ENCODE assay signal across 20 cellular contexts in the genomic region with DNA sequence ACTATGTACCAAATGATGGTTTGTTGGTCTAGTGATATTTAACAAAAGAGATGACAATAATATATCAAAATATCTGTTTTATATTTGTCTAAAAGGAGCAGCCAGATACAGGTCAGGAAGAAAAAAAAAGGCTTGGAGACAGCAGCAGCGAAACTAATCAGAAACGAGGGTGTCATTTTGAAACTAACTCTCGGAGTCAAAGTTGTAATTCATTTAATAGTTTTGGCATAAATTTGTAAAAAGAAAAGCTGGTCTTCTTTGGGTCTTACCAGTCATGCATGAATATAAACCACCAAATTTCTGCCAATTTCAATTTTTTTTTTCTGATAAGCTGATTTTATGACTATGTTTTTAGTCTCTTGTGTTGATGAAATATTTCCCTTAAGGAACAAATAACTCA. TPM values are rescaled to one million over a fixed set of nuclear protein-coding genes. Genes with fewer than 3 reads are reported as not detected.
DNase-seq lines count a peak whose midpoint lies in the region; ATAC-seq, FAIRE-seq and TF ChIP-seq lines count a peak whose summit lies in the region.
"Had no signal": no experiment of that assay in that cellular context is flagged by ENCODE, and none has a peak within 500 bp of the region (broad histone marks: within the 10 kb centered on the region; RNA-seq: fewer than 3 reads in every experiment).

No MANE protein-coding gene starts in this region.

- peak overlapping the region; percentile 73 for H3K27ac Mint-ChIP-seq in activated naive CD8-positive, alpha-beta T cell treated with anti-CD3 and anti-CD28 coated beads, Interleukin-2, amount 50 U/mL, for 24 hours
- H3K27ac Mint-ChIP-seq: CD14-positive monocyte, HFFc6 had no signal

- FAIRE-seq in GM12891 (lab: Jason Lieb, UNC): no peak
- FAIRE-seq: HTR-8/SVneo, TTC549 had no signal

- no peak overlapping the region for H3K4me3 Mint-ChIP-seq in activated T-cell treated with anti-CD3 and anti-CD28 coated beads, Interleukin-2, amount 50 U/mL, for 4 hours
- H3K4me3 Mint-ChIP-seq in activated naive CD8-positive, alpha-beta T cell treated with anti-CD3 and anti-CD28 coated beads, Interleukin-2, amount 50 U/mL, for 24 hours: no peak overlapping the region
- H3K4me3 Mint-ChIP-seq: CD14-positive monocyte, HFFc6 had no signal

- peaks cover 55% of the 10 kb centered on the region for H3K4me1 Mint-ChIP-seq in activated T-cell treated with anti-CD3 and anti-CD28 coated beads, Interleukin-2, amount 50 U/mL, for 4 hours (ENCODE audit: low read depth)
- peaks cover 60% of the 10 kb centered on the region for H3K4me1 Mint-ChIP-seq in activated naive CD8-positive, alpha-beta T cell treated with anti-CD3 and anti-CD28 coated beads, Interleukin-2, amount 50 U/mL, for 24 hours

- H3K9me3 Mint-ChIP-seq in activated T-cell treated with anti-CD3 and anti-CD28 coated beads, Interleukin-2, amount 50 U/mL, for 4 hours: no peaks in the 10 kb centered on the region
- no peaks in the 10 kb centered on the region for H3K9me3 Mint-ChIP-seq in activated naive CD8-positive, alpha-beta T cell treated with anti-CD3 and anti-CD28 coated beads, Interleukin-2, amount 50 U/mL, for 24 hours
- H3K9me3 Mint-ChIP-seq: CD14-positive monocyte, HFFc6 had no signal

- peaks cover 28% of the 10 kb centered on the region for H3K36me3 Mint-ChIP-seq in activated T-cell treated with anti-CD3 and anti-CD28 coated beads, Interleukin-2, amount 50 U/mL, for 4 hours (ENCODE audit: insufficient read depth)
- H3K36me3 Mint-ChIP-seq in activated naive CD8-positive, alpha-beta T cell treated with anti-CD3 and anti-CD28 coated beads, Interleukin-2, amount 50 U/mL, for 24 hours (ENCODE audit: low read depth): peaks cover 44% of the 10 kb centered on the region

- no peak for TF ChIP-seq POLR2A in GM12891 (IDR thresholded peaks at IDR 0.05; ENCODE audit: low read depth, low read length)

- DNase-seq in activated T-cell treated with anti-CD3 and anti-CD28 coated beads, Interleukin-2, amount 50 U/mL, for 4 hours: no peak
- no peak for DNase-seq in activated T-cell treated with anti-CD3 and anti-CD28 coated beads for 4 hours
- no peak for DNase-seq in activated naive CD8-positive, alpha-beta T cell treated with anti-CD3 and anti-CD28 coated beads, Interleukin-2, amount 50 U/mL, for 24 hours
- no peak for DNase-seq in effector CD8-positive, alpha-beta T cell (lab: John Stamatoyannopoulos, UW)
- no peak for DNase-seq in GM12891 (ENCODE audit: insufficient read length, low spot score)
- DNase-seq: amniotic stem cell, foreskin fibroblast, HFFc6, islet precursor cell, NCI-H1105 treated with DMSO at 0.1 percent for 48 hours, NCI-H2107, NCI-H510A treated with DMSO at 0.1 percent for 48 hours, occipital lobe, retina had no signal

- peak; percentile 11 to 20 for ATAC-seq in activated T-cell treated with anti-CD3 and anti-CD28 coated beads, Interleukin-2, amount 50 U/mL, for 4 hours
- ATAC-seq in GM18511 (IDR thresholded peaks at IDR 0.05; ENCODE audit: unreplicated experiment): peak; percentile 39
- peak; percentile 44 for ATAC-seq in HG02938 (IDR thresholded peaks at IDR 0.05; ENCODE audit: unreplicated experiment)
- peak; percentile 9 for ATAC-seq in activated naive CD8-positive, alpha-beta T cell treated with anti-CD3 and anti-CD28 coated beads, Interleukin-2, amount 50 U/mL, for 24 hours
- no peak for ATAC-seq in GM21786 (IDR thresholded peaks at IDR 0.05; ENCODE audit: unreplicated experiment)

- H3K27me3 Mint-ChIP-seq in activated T-cell treated with anti-CD3 and anti-CD28 coated beads, Interleukin-2, amount 50 U/mL, for 4 hours (ENCODE audit: low read depth): no peaks in the 10 kb centered on the region
- H3K27me3 Mint-ChIP-seq in activated naive CD8-positive, alpha-beta T cell treated with anti-CD3 and anti-CD28 coated beads, Interleukin-2, amount 50 U/mL, for 24 hours: no peaks in the 10 kb centered on the region

TF ChIP-seq in GM12891, 5 proteins besides CTCF, POLR2A, EP300 and RAD21:
- TF ChIP-seq TAF1 (IDR thresholded peaks at IDR 0.05; ENCODE audit: low read depth, low read length) (no peak), POLR2AphosphoS5 (IDR thresholded peaks at IDR 0.05; ENCODE audit: low read depth, low read length) (no peak), SPI1 (IDR thresholded peaks at IDR 0.05; ENCODE audit: low read depth, low read length) (no peak), POU2F2 (IDR thresholded peaks at IDR 0.05; ENCODE audit: low read depth, low read length) (no peak), PAX5 (IDR thresholded peaks at IDR 0.05; ENCODE audit: insufficient read depth, low read length, severe bottlenecking) (no peak)

RNA-seq across cellular contexts. Expression of gene NPAT, which starts 25.5 kb away (rescaled TPM):
- 10 to 100 TPM; 23.2 to 24.7 (median 24.4) TPM for total RNA-seq in activated T-cell treated with anti-CD3 and anti-CD28 coated beads, Interleukin-2, amount 50 U/mL, for 4 hours
- polyA plus RNA-seq in GM12891 (2012; ENCODE audit: low read depth, missing spikeins): 7.3 TPM

RNA-seq across cellular contexts. Expression of gene ATM, which starts 26.0 kb away (rescaled TPM):
- total RNA-seq in activated T-cell treated with anti-CD3 and anti-CD28 coated beads, Interleukin-2, amount 50 U/mL, for 4 hours: 10 to 100 TPM; 21.0 to 26.8 (median 23.5) TPM
- 25.7 TPM for polyA plus RNA-seq in GM12891 (2012; ENCODE audit: low read depth, missing spikeins)
